In the genomic region with DNA sequence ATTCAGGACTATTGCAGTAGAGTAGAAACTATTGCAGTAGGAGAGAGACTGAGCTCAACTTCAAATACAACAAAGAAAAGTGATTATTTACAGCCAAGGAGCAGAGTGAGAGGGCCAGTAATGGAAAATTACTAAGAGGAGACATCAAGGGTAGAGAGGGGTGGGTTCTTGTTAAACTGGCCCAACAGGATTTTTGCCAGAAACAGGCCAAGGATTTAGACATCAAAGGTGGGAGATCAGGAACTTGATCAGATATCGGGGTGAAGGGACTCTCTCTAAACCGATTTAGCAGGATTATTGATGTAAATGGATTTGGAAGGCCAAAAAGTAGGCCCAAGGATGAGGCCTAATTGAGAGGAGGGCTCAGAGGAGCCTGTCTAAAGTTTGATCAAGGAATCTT, we compare ENCODE assay signal across 2 cellular contexts.
TF ChIP-seq lines count a peak whose summit lies in the region.

No MANE protein-coding gene starts in this region.

TF ChIP-seq in GM23338, 12 proteins besides CTCF, POLR2A, EP300 and RAD21:
- TF ChIP-seq EZH2 (IDR thresholded peaks at IDR 0.05; ENCODE audit: low read depth, unreplicated experiment) (no peak), POLR2AphosphoS5 (IDR thresholded peaks at IDR 0.05; ENCODE audit: low read depth) (no peak), ZNF331 (CRISPR knock-in tag; IDR thresholded peaks at IDR 0.05; ENCODE audit: low read depth) (no peak)

TF ChIP-seq in IMR-90, 13 proteins besides CTCF, POLR2A, EP300 and RAD21:
- no peak for TF ChIP-seq RCOR1 (IDR thresholded peaks at IDR 0.05; ENCODE audit: insufficient replicate concordance, low read length)
- TF ChIP-seq, protein P1, sequence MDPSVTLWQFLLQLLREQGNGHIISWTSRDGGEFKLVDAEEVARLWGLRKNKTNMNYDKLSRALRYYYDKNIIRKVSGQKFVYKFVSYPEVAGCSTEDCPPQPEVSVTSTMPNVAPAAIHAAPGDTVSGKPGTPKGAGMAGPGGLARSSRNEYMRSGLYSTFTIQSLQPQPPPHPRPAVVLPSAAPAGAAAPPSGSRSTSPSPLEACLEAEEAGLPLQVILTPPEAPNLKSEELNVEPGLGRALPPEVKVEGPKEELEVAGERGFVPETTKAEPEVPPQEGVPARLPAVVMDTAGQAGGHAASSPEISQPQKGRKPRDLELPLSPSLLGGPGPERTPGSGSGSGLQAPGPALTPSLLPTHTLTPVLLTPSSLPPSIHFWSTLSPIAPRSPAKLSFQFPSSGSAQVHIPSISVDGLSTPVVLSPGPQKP (IDR thresholded peaks at IDR 0.05; ENCODE audit: borderline replicate concordance, low read depth, low read length) = no peak
- TF ChIP-seq NFE2L2 (IDR thresholded peaks at IDR 0.05; ENCODE audit: low read depth, low read length) = no peak
- no peak for TF ChIP-seq CHD1 (IDR thresholded peaks at IDR 0.05; ENCODE audit: low read depth, low read length)
- TF ChIP-seq MAZ (IDR thresholded peaks at IDR 0.05; ENCODE audit: borderline replicate concordance, low read depth, low read length) = no peak
- TF ChIP-seq BHLHE40 (IDR thresholded peaks at IDR 0.05; ENCODE audit: low read depth, low read length) = no peak
- TF ChIP-seq FOS (IDR thresholded peaks at IDR 0.05; ENCODE audit: low read depth, low read length) = no peak
- no peak for TF ChIP-seq MAFK (IDR thresholded peaks at IDR 0.05; ENCODE audit: low read depth, low read length)
- no peak for TF ChIP-seq CEBPB (IDR thresholded peaks at IDR 0.05; ENCODE audit: low read depth, low read length)
- TF ChIP-seq RFX5 (IDR thresholded peaks at IDR 0.05; ENCODE audit: low read depth, low read length) = no peak
- TF ChIP-seq, protein P2, sequence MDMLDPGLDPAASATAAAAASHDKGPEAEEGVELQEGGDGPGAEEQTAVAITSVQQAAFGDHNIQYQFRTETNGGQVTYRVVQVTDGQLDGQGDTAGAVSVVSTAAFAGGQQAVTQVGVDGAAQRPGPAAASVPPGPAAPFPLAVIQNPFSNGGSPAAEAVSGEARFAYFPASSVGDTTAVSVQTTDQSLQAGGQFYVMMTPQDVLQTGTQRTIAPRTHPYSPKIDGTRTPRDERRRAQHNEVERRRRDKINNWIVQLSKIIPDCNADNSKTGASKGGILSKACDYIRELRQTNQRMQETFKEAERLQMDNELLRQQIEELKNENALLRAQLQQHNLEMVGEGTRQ (IDR thresholded peaks at IDR 0.05; ENCODE audit: low read depth, low read length) = no peak
- no peak for TF ChIP-seq SMC3 (IDR thresholded peaks at IDR 0.05; ENCODE audit: low read depth, low read length)
- TF ChIP-seq MXI1 (IDR thresholded peaks at IDR 0.05; ENCODE audit: borderline replicate concordance, low read depth, low read length) = no peak
